Comparison of ENCODE assay signal across 26 cellular contexts in the genomic region with DNA sequence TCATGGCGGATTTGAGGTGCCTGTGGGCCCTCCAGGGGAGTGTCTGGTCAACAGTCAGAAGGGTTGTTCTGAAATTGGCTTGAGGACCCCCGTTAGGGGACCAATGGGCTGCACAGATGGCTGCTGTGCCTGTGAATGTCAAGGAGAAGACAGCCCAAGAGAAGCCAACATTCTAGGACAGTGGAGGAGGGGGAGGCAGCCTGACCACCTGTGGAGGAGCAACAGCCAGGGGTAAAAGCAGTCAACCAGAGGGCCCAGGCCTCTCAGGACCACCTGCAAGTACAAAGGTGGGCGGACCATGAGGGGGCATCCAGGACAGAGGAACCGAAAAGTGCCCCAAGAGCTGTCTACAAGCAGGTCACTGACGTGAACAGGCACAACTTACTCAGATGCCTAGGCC.
"Had no signal": no experiment of that assay in that cellular context is flagged by ENCODE, and none has a peak within 500 bp of the region (broad histone marks: within the 10 kb centered on the region; RNA-seq: fewer than 3 reads in every experiment).

No MANE protein-coding gene starts in this region.

- ATAC-seq: naive thymus-derived CD8-positive, alpha-beta T cell; pancreas; psoas muscle; right cardiac atrium; right lobe of liver; stimulated activated effector memory CD8-positive, alpha-beta T cell treated with anti-CD3 and anti-CD28 coated beads, Interleukin-12 subunit alpha, Interleukin-12 subunit beta, amount 100 ng/mL, for 72 hours; stimulated activated naive B cell treated with anti-CD40 and anti-IgM and Interleukin-4, amounts not matched to agents 10 μg/mL and 1 μg/mL and 100 μg/mL, for 72 hours had no signal

- H3K36me3 Mint-ChIP-seq: naive B cell; naive thymus-derived CD8-positive, alpha-beta T cell; stimulated activated effector memory CD8-positive, alpha-beta T cell treated with anti-CD3 and anti-CD28 coated beads, Interleukin-12 subunit alpha, Interleukin-12 subunit beta, amount 100 ng/mL, for 72 hours; stimulated activated naive B cell treated with anti-CD40 and anti-IgM and Interleukin-4, amounts not matched to agents 10 μg/mL and 1 μg/mL and 100 μg/mL, for 72 hours had no signal

- DNase-seq: naive B cell; naive thymus-derived CD8-positive, alpha-beta T cell; nephron progenitor cell; occipital lobe; pancreas; psoas muscle; right cardiac atrium; right lobe of liver; sigmoid colon; small intestine; stimulated activated CD4-positive, alpha-beta T cell treated with anti-CD3 and anti-CD28 coated beads, Interleukin-15, amount 100 ng/mL, for 24 hours; stimulated activated CD4-positive, alpha-beta T cell treated with anti-CD3 and anti-CD28 coated beads, Interleukin-2, amount 100 ng/mL, for 24 hours; stimulated activated CD4-positive, alpha-beta T cell treated with anti-CD3 and anti-CD28 coated beads, Interleukin-2, amount 100 ng/mL, for 48 hours; stimulated activated CD4-positive, alpha-beta T cell treated with anti-CD3 and anti-CD28 coated beads, Interleukin-4, amount 100 ng/mL, for 24 hours; stimulated activated naive B cell treated with anti-CD40 and anti-IgM and Interleukin-4, amounts not matched to agents 10 μg/mL and 1 μg/mL and 100 μg/mL, for 72 hours; stimulated activated naive CD4-positive, alpha-beta T cell treated with Interleukin-2 at 50 U/mL for 16 hours; stomach; thyroid gland; trophoblast cell; upper lobe of left lung had no signal

- H3K4me3 ChIP-seq: pancreas, psoas muscle, right lobe of liver, sigmoid colon, stomach, thoracic aorta, thyroid gland, tibial nerve, upper lobe of left lung, vagina had no signal

- H3K4me1 Mint-ChIP-seq: naive B cell; naive thymus-derived CD8-positive, alpha-beta T cell; stimulated activated effector memory CD8-positive, alpha-beta T cell treated with anti-CD3 and anti-CD28 coated beads, Interleukin-12 subunit alpha, Interleukin-12 subunit beta, amount 100 ng/mL, for 72 hours; stimulated activated naive B cell treated with anti-CD40 and anti-IgM and Interleukin-4, amounts not matched to agents 10 μg/mL and 1 μg/mL and 100 μg/mL, for 72 hours had no signal

- H3K27ac Mint-ChIP-seq: naive thymus-derived CD8-positive, alpha-beta T cell; nephron progenitor cell; stimulated activated effector memory CD8-positive, alpha-beta T cell treated with anti-CD3 and anti-CD28 coated beads, Interleukin-12 subunit alpha, Interleukin-12 subunit beta, amount 100 ng/mL, for 72 hours; stimulated activated naive B cell treated with anti-CD40 and anti-IgM and Interleukin-4, amounts not matched to agents 10 μg/mL and 1 μg/mL and 100 μg/mL, for 72 hours; stimulated activated naive CD8-positive, alpha-beta T cell treated with anti-CD3 and anti-CD28 coated beads, Interleukin-15, Interleukin-2, amounts not matched to agents 100 ng/mL and 50 ng/mL, for 24 hours had no signal

- H3K27ac ChIP-seq: pancreas, psoas muscle, right lobe of liver, sigmoid colon, stomach, thoracic aorta, thyroid gland, tibial nerve, upper lobe of left lung, vagina had no signal

- H3K27me3 ChIP-seq: pancreas, right lobe of liver, sigmoid colon, stomach, thyroid gland, tibial nerve, upper lobe of left lung, vagina had no signal

- H3K9me3 Mint-ChIP-seq: naive B cell; naive thymus-derived CD8-positive, alpha-beta T cell; nephron progenitor cell; neural crest cell; stimulated activated effector memory CD8-positive, alpha-beta T cell treated with anti-CD3 and anti-CD28 coated beads, Interleukin-12 subunit alpha, Interleukin-12 subunit beta, amount 100 ng/mL, for 72 hours; stimulated activated naive B cell treated with anti-CD40 and anti-IgM and Interleukin-4, amounts not matched to agents 10 μg/mL and 1 μg/mL and 100 μg/mL, for 72 hours; stimulated activated naive CD8-positive, alpha-beta T cell treated with anti-CD3 and anti-CD28 coated beads, Interleukin-15, Interleukin-2, amounts not matched to agents 100 ng/mL and 50 ng/mL, for 24 hours had no signal

- H3K36me3 ChIP-seq: pancreas, right lobe of liver, sigmoid colon, thoracic aorta, vagina had no signal

- H3K9me3 ChIP-seq: pancreas, psoas muscle, right lobe of liver, sigmoid colon, stomach, thoracic aorta, thyroid gland, tibial nerve, upper lobe of left lung, vagina had no signal

- H3K4me1 ChIP-seq: pancreas, psoas muscle, sigmoid colon, stomach, thyroid gland, tibial nerve, upper lobe of left lung, vagina had no signal

- H3K4me3 Mint-ChIP-seq: naive B cell; naive thymus-derived CD8-positive, alpha-beta T cell; nephron progenitor cell; neural crest cell; stimulated activated effector memory CD8-positive, alpha-beta T cell treated with anti-CD3 and anti-CD28 coated beads, Interleukin-12 subunit alpha, Interleukin-12 subunit beta, amount 100 ng/mL, for 72 hours; stimulated activated naive B cell treated with anti-CD40 and anti-IgM and Interleukin-4, amounts not matched to agents 10 μg/mL and 1 μg/mL and 100 μg/mL, for 72 hours; stimulated activated naive CD8-positive, alpha-beta T cell treated with anti-CD3 and anti-CD28 coated beads, Interleukin-15, Interleukin-2, amounts not matched to agents 100 ng/mL and 50 ng/mL, for 24 hours had no signal
